In the genomic region with DNA sequence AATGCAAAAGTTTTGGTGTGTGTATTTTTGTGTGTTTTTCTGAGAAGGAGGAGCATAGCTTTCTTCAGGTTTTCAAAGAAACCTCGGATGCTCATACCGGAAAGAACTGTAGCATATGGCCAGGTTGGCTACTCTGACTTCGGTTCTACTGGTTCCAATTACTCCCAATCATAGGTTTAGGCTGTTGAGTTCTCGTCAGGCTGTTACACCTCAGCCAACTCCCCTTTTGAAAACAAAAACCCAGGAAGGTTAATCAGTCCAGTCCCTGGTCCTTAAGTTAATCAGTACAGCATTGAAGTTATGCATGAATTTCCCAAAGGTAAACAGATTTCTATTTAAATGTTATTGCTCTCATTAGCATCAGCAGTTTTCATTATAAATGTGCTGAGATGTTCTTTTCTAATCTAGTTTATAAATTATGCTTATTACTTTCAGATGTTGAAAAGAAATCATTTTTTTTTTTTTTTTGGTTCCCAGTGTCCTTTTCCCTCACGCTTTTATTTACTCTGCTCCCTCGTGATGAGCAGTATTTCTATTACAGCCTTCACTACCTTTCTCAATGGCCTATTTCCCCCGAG, we compare ENCODE assay signal across 15 cellular contexts.
DNase-seq lines count a peak whose midpoint lies in the region; ATAC-seq and TF ChIP-seq lines count a peak whose summit lies in the region.
"Had no signal": no experiment of that assay in that cellular context is flagged by ENCODE, and none has a peak within 500 bp of the region (broad histone marks: within the 10 kb centered on the region; RNA-seq: fewer than 3 reads in every experiment).

No MANE protein-coding gene starts in this region.

- no peaks in the 10 kb centered on the region for H3K4me1 ChIP-seq in IMR-90 (ENCODE audit: control insufficient read depth, insufficient read depth, low read length)

- H3K14ac ChIP-seq in IMR-90 (replicated peaks; ENCODE audit: low read depth, low read length): no peak overlapping the region

- no peaks in the 10 kb centered on the region for H3K4me1 Mint-ChIP-seq in activated CD4-positive, alpha-beta memory T cell treated with anti-CD3 and anti-CD28 coated beads for 36 hours (ENCODE audit: low read depth)

- H3K4me2 ChIP-seq in IMR-90 (ENCODE audit: low read depth, low read length): no peak overlapping the region

- in situ Hi-C loops in IMR-90 (cut with MboI; ENCODE audit: low sequenced_read_pairs): no loop called here

- no peak for TF ChIP-seq RAD21 in IMR-90 (IDR thresholded peaks at IDR 0.05; ENCODE audit: low read length)

- H2BK120ac ChIP-seq in IMR-90 (ENCODE audit: low read depth, low read length): no peak overlapping the region

- peaks cover 1% of the 10 kb centered on the region for H3K27me3 Mint-ChIP-seq in activated CD4-positive, alpha-beta memory T cell treated with anti-CD3 and anti-CD28 coated beads for 36 hours

- peaks cover 3% of the 10 kb centered on the region; the same call in 1 of the 2 replicates for H3K9me3 ChIP-seq in IMR-90 (ENCODE audit: control insufficient read depth, insufficient read depth, low read length)

- no peak overlapping the region for H2AK5ac ChIP-seq in IMR-90 (ENCODE audit: low read depth, low read length)

- H3K9ac ChIP-seq in IMR-90 (ENCODE audit: low read depth, low read length): no peak overlapping the region

- H2BK15ac ChIP-seq in IMR-90 (ENCODE audit: low read depth, low read length): no peak overlapping the region

- no peak overlapping the region for H3K4ac ChIP-seq in IMR-90 (ENCODE audit: low read depth, low read length)

- H4K5ac ChIP-seq in IMR-90 (ENCODE audit: low read depth, low read length): no peak overlapping the region

- intact Hi-C loops in IMR-90 (cut with micrococcal nuclease): no loop called here
- intact Hi-C loops in activated CD4-positive, alpha-beta memory T cell treated with anti-CD3 and anti-CD28 coated beads for 36 hours (cut with micrococcal nuclease): no loop called here

- DNase-seq in DMS 273 (lab: John Stamatoyannopoulos, UW; ENCODE audit: unreplicated experiment) (peak; percentile 19), DMS 273 treated with DMSO at 0.1 percent for 48 hours (lab: John Stamatoyannopoulos, UW) (no peak), IMR-90 (no peak), epidermal melanocyte (ENCODE audit: insufficient read length, low spot score) (peak; percentile 10), renal cortical epithelial cell (ENCODE audit: low read depth) (peak; percentile 85)
- DNase-seq in activated naive CD4-positive, alpha-beta T cell treated with Interleukin-2 at 50 U/mL for 16 hours: no peak
- DNase-seq in activated CD4-positive, alpha-beta memory T cell treated with anti-CD3 and anti-CD28 coated beads for 36 hours: no peak
- DNase-seq: CD8-positive, alpha-beta T cell; COR-L47; DMS53; GF-D8; H7; KBM-7 had no signal

- H3K36me3 Mint-ChIP-seq in activated CD4-positive, alpha-beta memory T cell treated with anti-CD3 and anti-CD28 coated beads for 36 hours: no peaks in the 10 kb centered on the region
- H3K36me3 Mint-ChIP-seq: CD14-positive monocyte; CD8-positive, alpha-beta T cell had no signal

- no peak overlapping the region for H4K91ac ChIP-seq in IMR-90 (ENCODE audit: insufficient read depth, low read depth, low read length)

- no peak overlapping the region for H2AFZ ChIP-seq in IMR-90 (replicated peaks; ENCODE audit: low read length, poor library complexity)

- H3K79me1 ChIP-seq in IMR-90 (ENCODE audit: low read depth in 1 of 2, low read length in 2 of 2): no peaks in the 10 kb centered on the region

- no peak overlapping the region for H2BK5ac ChIP-seq in IMR-90 (ENCODE audit: low read depth, low read length, poor library complexity, severe bottlenecking)

- dilution Hi-C loops in IMR-90 (cut with HindIII; ENCODE audit: low sequenced_read_pairs, unreplicated experiment): no loop called here

- no peak overlapping the region for H3K18ac ChIP-seq in IMR-90 (ENCODE audit: low read depth, low read length)

- no peaks in the 10 kb centered on the region for H3K9me3 Mint-ChIP-seq in activated CD4-positive, alpha-beta memory T cell treated with anti-CD3 and anti-CD28 coated beads for 36 hours
- H3K9me3 Mint-ChIP-seq: CD8-positive, alpha-beta T cell had no signal

- POLR2A ChIA-PET in IMR-90 (lab: Charles Lee; ENCODE audit: unreplicated experiment): no interaction called here
- POLR2A ChIA-PET in activated CD4-positive, alpha-beta memory T cell treated with anti-CD3 and anti-CD28 coated beads for 36 hours (lab: Charles Lee): no interaction called here

- CTCF ChIA-PET in IMR-90 (lab: Yijun Ruan, JAX): no interaction called here
- CTCF ChIA-PET in activated CD4-positive, alpha-beta memory T cell treated with anti-CD3 and anti-CD28 coated beads for 36 hours (lab: Charles Lee): no interaction called here

- H4K20me1 ChIP-seq in IMR-90 (ENCODE audit: insufficient read depth, low read length): no peaks in the 10 kb centered on the region

- no peak overlapping the region for H3K4me3 ChIP-seq in IMR-90 (ENCODE audit: insufficient read depth, low read depth, low read length)

- H3K27ac Mint-ChIP-seq in activated CD4-positive, alpha-beta memory T cell treated with anti-CD3 and anti-CD28 coated beads for 36 hours: no peak overlapping the region
- H3K27ac Mint-ChIP-seq: CD14-positive monocyte; CD8-positive, alpha-beta T cell had no signal

- H3K9me1 ChIP-seq in IMR-90 (ENCODE audit: insufficient read depth, low read length): no peaks in the 10 kb centered on the region; the same call in 1 of the 2 replicates

- H4K8ac ChIP-seq in IMR-90 (ENCODE audit: low read depth in 2 of 2, low read length in 2 of 2): no peak overlapping the region

- TF ChIP-seq CTCF in IMR-90 (conservative IDR thresholded peaks at IDR 0.05; ENCODE audit: low read depth, low read length): no peak

- no TSS peak for BruUV-seq in IMR-90 (replicated peaks; lab: Mats Ljungman, UMichigan)

- TF ChIP-seq POLR2A in IMR-90 (IDR thresholded peaks at IDR 0.05; ENCODE audit: low read depth, low read length): no peak

- no peak overlapping the region for H2AK9ac ChIP-seq in IMR-90 (replicated peaks; ENCODE audit: low read depth, low read length, poor library complexity)

- H3K56ac ChIP-seq in IMR-90 (ENCODE audit: extremely low read depth, insufficient read depth, low read length): no peak overlapping the region

- ATAC-seq in IMR-90 (ENCODE audit: low read depth): no peak
- ATAC-seq: CD8-positive, alpha-beta T cell had no signal

- WGBS in IMR-90 (ENCODE audit: extremely low coverage in 2 of 2, insufficient read length in 1 of 2), 2 experiments: 35% methylated on average over 5 of the region's 7 CpGs; no CpG with 5 or more reads in 1 of the 2 experiments

- no peak overlapping the region for H3K27ac ChIP-seq in IMR-90 (ENCODE audit: insufficient read depth, low read length)
- H3K27ac ChIP-seq: 22Rv1 had no signal

- H2BK20ac ChIP-seq in IMR-90 (ENCODE audit: low read depth, low read length): no peak overlapping the region

- no peaks in the 10 kb centered on the region for H3K36me3 ChIP-seq in IMR-90 (ENCODE audit: control insufficient read depth, insufficient read depth, low read length)

- H3K4me3 Mint-ChIP-seq in activated CD4-positive, alpha-beta memory T cell treated with anti-CD3 and anti-CD28 coated beads for 36 hours: no peak overlapping the region
- H3K4me3 Mint-ChIP-seq: CD8-positive, alpha-beta T cell had no signal

- H3K23ac ChIP-seq in IMR-90 (ENCODE audit: low read depth, low read length): no peak overlapping the region

- peaks cover 30% of the 10 kb centered on the region for H3K27me3 ChIP-seq in IMR-90 (ENCODE audit: control insufficient read depth, insufficient read depth, low read length)

TF ChIP-seq in IMR-90, 13 proteins besides CTCF, POLR2A, EP300 and RAD21:
- no peak for TF ChIP-seq SMC3 (IDR thresholded peaks at IDR 0.05; ENCODE audit: low read depth, low read length)
- TF ChIP-seq RCOR1 (IDR thresholded peaks at IDR 0.05; ENCODE audit: insufficient replicate concordance, low read length): no peak
- TF ChIP-seq MAFK (IDR thresholded peaks at IDR 0.05; ENCODE audit: low read depth, low read length): 0 out of 2 replicates have a peak, but pooled peaks have one; percentile 32

Comparison
In these comparisons a context has a peak if more than half of its experiments do, and no peak if none do; other contexts are left out.
1. DNase-seq: peak in DMS 273 (single experiment), epidermal melanocyte (single experiment) and renal cortical epithelial cell (single experiment); none in DMS 273 treated with DMSO at 0.1 percent for 48 hours (single experiment), IMR-90 (single experiment), activated naive CD4-positive, alpha-beta T cell treated with Interleukin-2 at 50 U/mL for 16 hours (single experiment) and activated CD4-positive, alpha-beta memory T cell treated with anti-CD3 and anti-CD28 coated beads for 36 hours (single experiment).